17 cellular contexts compared by ENCODE assay signal in genomic region chr6:135817035-135817434, GRCh38.
"Had no signal": no experiment of that assay in that cellular context is flagged by ENCODE, and none has a peak within 500 bp of the region (broad histone marks: within the 10 kb centered on the region; RNA-seq: fewer than 3 reads in every experiment).

No MANE protein-coding gene starts in this region.

- H3K4me3 ChIP-seq: stomach, suprapubic skin, testis, thoracic aorta, thyroid gland, tibial artery, tibial nerve, transverse colon, upper lobe of left lung, upper lobe of right lung, uterus, vagina had no signal

- H3K27me3 ChIP-seq: stomach, suprapubic skin, testis, thyroid gland, tibial artery, tibial nerve, transverse colon, upper lobe of left lung, upper lobe of right lung, uterus, vagina had no signal

- H3K9me3 ChIP-seq: stomach, suprapubic skin, testis, thoracic aorta, thyroid gland, tibial artery, tibial nerve, transverse colon, upper lobe of left lung, upper lobe of right lung, uterus, vagina had no signal

- H3K27ac ChIP-seq: stomach, suprapubic skin, testis, thoracic aorta, thyroid gland, tibial artery, tibial nerve, transverse colon, upper lobe of left lung, upper lobe of right lung, uterus, vagina had no signal

- ATAC-seq: stimulated activated effector memory CD8-positive, alpha-beta T cell treated with anti-CD3 and anti-CD28 coated beads, Interleukin-12 subunit alpha, Interleukin-12 subunit beta, amount 100 ng/mL, for 72 hours; stimulated activated memory B cell treated with anti-CD40 and anti-IgM and Interleukin-4, amounts not matched to agents 10 μg/mL and 1 μg/mL and 100 μg/mL, for 72 hours; stimulated activated naive B cell treated with anti-CD40 and anti-IgM and Interleukin-4, amounts not matched to agents 10 μg/mL and 1 μg/mL and 100 μg/mL, for 72 hours; stimulated activated naive CD8-positive, alpha-beta T cell treated with anti-CD3 and anti-CD28 coated beads, Interleukin-15, amount 100 ng/mL, for 72 hours; stimulated activated naive CD8-positive, alpha-beta T cell treated with anti-CD3 and anti-CD28 coated beads, Interleukin-15, Interleukin-2, amounts not matched to agents 100 U/mL and 50 U/mL, for 24 hours; upper lobe of right lung had no signal

- H3K36me3 ChIP-seq: stomach, suprapubic skin, thoracic aorta, thyroid gland, tibial artery, tibial nerve, transverse colon, upper lobe of left lung, upper lobe of right lung, uterus, vagina had no signal
